1 cellular context compared by ENCODE assay signal in genomic region chr9:124621371-124622328, GRCh38.
TF ChIP-seq lines count a peak whose summit lies in the region.

No MANE protein-coding gene starts in this region.

TF ChIP-seq in SK-N-SH treated with all-trans-retinoic acid at 6 μM for 48 hours, 23 proteins besides CTCF, POLR2A, EP300 and RAD21 (continued from another document):
- no peak for TF ChIP-seq ZNF8 (CRISPR knock-in tag; IDR thresholded peaks at IDR 0.05)
- no peak for TF ChIP-seq CSDC2 (CRISPR knock-in tag; IDR thresholded peaks at IDR 0.05)
- no peak for TF ChIP-seq GLIS3 (CRISPR knock-in tag; IDR thresholded peaks at IDR 0.05)
- no peak for TF ChIP-seq TOX (CRISPR knock-in tag; IDR thresholded peaks at IDR 0.05; ENCODE audit: borderline replicate concordance)
- TF ChIP-seq ARNTL (CRISPR knock-in tag; IDR thresholded peaks at IDR 0.05; ENCODE audit: borderline replicate concordance, low read depth): no peak
- TF ChIP-seq POU6F1 (CRISPR knock-in tag; IDR thresholded peaks at IDR 0.05; ENCODE audit: borderline replicate concordance, low read depth): no peak
